In genomic region chr17:80109066-80109618, GRCh38 we compare ENCODE assay signal across 8 cellular contexts.
"Had no signal": no experiment of that assay in that cellular context is flagged by ENCODE, and none has a peak within 500 bp of the region (broad histone marks: within the 10 kb centered on the region; RNA-seq: fewer than 3 reads in every experiment).

No MANE protein-coding gene starts in this region.

- DNase-seq: activated CD4-positive, alpha-beta T cell treated with anti-CD3 and anti-CD28 coated beads for 4 hours; activated CD8-positive, alpha-beta memory T cell treated with anti-CD3 and anti-CD28 coated beads, Interleukin-2, amount 50 U/mL, for 4 hours; activated CD8-positive, alpha-beta T cell treated with anti-CD3 and anti-CD28 coated beads for 36 hours; activated naive CD4-positive, alpha-beta T cell; activated naive CD8-positive, alpha-beta T cell treated with anti-CD3 and anti-CD28 coated beads, Interleukin-2, amount 50 U/mL, for 24 hours; hypothalamus; stimulated activated naive B cell treated with anti-CD40 and anti-IgM and Interleukin-4, amounts not matched to agents 10 μg/mL and 1 μg/mL and 100 μg/mL, for 72 hours had no signal

- H3K9me3 ChIP-seq: tibial artery had no signal

- H3K27me3 ChIP-seq: tibial artery had no signal

- ATAC-seq: activated CD8-positive, alpha-beta T cell treated with anti-CD3 and anti-CD28 coated beads for 36 hours; activated naive CD8-positive, alpha-beta T cell treated with anti-CD3 and anti-CD28 coated beads, Interleukin-2, amount 50 U/mL, for 24 hours; stimulated activated naive B cell treated with anti-CD40 and anti-IgM and Interleukin-4, amounts not matched to agents 10 μg/mL and 1 μg/mL and 100 μg/mL, for 72 hours had no signal

- H3K4me3 ChIP-seq: tibial artery had no signal

- H3K27ac ChIP-seq: tibial artery had no signal
